ENCODE assay signal across 10 cellular contexts in genomic region chr11:66595245-66595904, GRCh38. TPM values are rescaled to one million over a fixed set of nuclear protein-coding genes. Genes with fewer than 3 reads are reported as not detected.
DNase-seq lines count a peak whose midpoint lies in the region; ATAC-seq, FAIRE-seq and TF ChIP-seq lines count a peak whose summit lies in the region.
"Had no signal": no experiment of that assay in that cellular context is flagged by ENCODE, and none has a peak within 500 bp of the region (broad histone marks: within the 10 kb centered on the region; RNA-seq: fewer than 3 reads in every experiment).

No MANE protein-coding gene starts in this region.

- peak overlapping the region; percentile 95 for H3K27ac Mint-ChIP-seq in memory B cell

- H3K27me3 Mint-ChIP-seq in memory B cell: no peaks in the 10 kb centered on the region

- H3K4me3 ChIP-seq in AG04450 (ENCODE audit: low read depth, low read length) (peak overlapping the region; percentile 27), adrenal gland (no peak overlapping the region)
- peak overlapping the region; percentile 13 for H3K4me3 ChIP-seq in Jurkat, Clone E6-1 (ENCODE audit: low read length)
- H3K4me3 ChIP-seq: SJSA1 had no signal

- H3K4me3 Mint-ChIP-seq in memory B cell: peak overlapping the region; percentile 56

- no peak for FAIRE-seq in GM19239 (lab: Jason Lieb, UNC)

- H3K4me1 Mint-ChIP-seq in memory B cell: peaks cover 23% of the 10 kb centered on the region

- H3K27me3 ChIP-seq in AG04450 (ENCODE audit: control insufficient read depth, insufficient read depth, low read length) (peaks cover 3% of the 10 kb centered on the region), adrenal gland (no peaks in the 10 kb centered on the region)
- H3K27me3 ChIP-seq: SJSA1 had no signal

- CTCF ChIA-PET in AG04450 (lab: Charles Lee): interaction anchor here (1.0 kb wide), 1 partner anchor 16 kb away, joined by 4 read pairs; no protein-coding TSS in a partner anchor

- POLR2A ChIA-PET in AG04450 (lab: Yijun Ruan, JAX): interaction anchor here (0.8 to 1.5 kb wide), 3 partner anchors 11 to 43 kb away, joined by 3 to 7 read pairs (median 6); partner anchors contain the start of genes RBM14 and RBM4

- TF ChIP-seq CTCF in AG04450 (IDR thresholded peaks at IDR 0.05; ENCODE audit: low read depth, low read length) (no peak), adrenal gland (IDR thresholded peaks at IDR 0.05) (no peak)

- no peaks in the 10 kb centered on the region for H3K9me3 Mint-ChIP-seq in memory B cell

- H3K4me1 ChIP-seq in adrenal gland (replicated peaks in 1 of 2): peaks cover 27 to 35% of the 10 kb centered on the region in 2 donors

- no peak for ATAC-seq in memory B cell (ENCODE audit: low read depth)

- H3K27ac ChIP-seq in AG04450 (ENCODE audit: low read depth, low read length) (peak overlapping the region; percentile 73), adrenal gland (peak overlapping the region in 2 of 5 donors; percentile 33 to 52)
- H3K27ac ChIP-seq: epithelial cell of prostate, SJSA1 had no signal

- no peaks in the 10 kb centered on the region for H3K36me3 Mint-ChIP-seq in memory B cell

- DNase-seq in AG04450 (ENCODE audit: low read depth, low spot score): no peak
- no peak for DNase-seq in Jurkat, Clone E6-1 (ENCODE audit: low read depth, low spot score)
- DNase-seq in adrenal gland: peak in 4 of 7 donors; percentile 38 to 72 (median 52)
- no peak for DNase-seq in memory B cell (ENCODE audit: low spot score in 2 of 2)
- DNase-seq in GM19239 (ENCODE audit: insufficient read length, low spot score): no peak
- no peak for DNase-seq in SW480 (ENCODE audit: low spot score)
- DNase-seq in middle frontal gyrus (ENCODE audit: extremely low spot score, low spot score): no peak
- no peak for DNase-seq in GDM1 (lab: John Stamatoyannopoulos, UW)

- H3K9me3 ChIP-seq in AG04450 (ENCODE audit: control insufficient read depth, insufficient read depth, low read length) (peaks cover 20% of the 10 kb centered on the region), adrenal gland (replicated peaks in 1 of 3) (no peaks in the 10 kb centered on the region)
- H3K9me3 ChIP-seq: SJSA1 had no signal

- intact Hi-C loops in adrenal gland (cut with DNase I): no loop called here

- 43 to 60% (median 55%) methylated on average over 5 of the region's 5 CpGs for WGBS in adrenal gland, 4 donors

- H3K36me3 ChIP-seq in adrenal gland (replicated peaks in 1 of 2): peaks cover 0 to 11% of the 10 kb centered on the region in 2 donors

- no peak for TF ChIP-seq POLR2A in adrenal gland (IDR thresholded peaks at IDR 0.05)

RNA-seq across cellular contexts. Expression of gene CCS, which starts 2.4 kb away (rescaled TPM):
- polyA plus RNA-seq in AG04450 (2011; rRNA removed) (26.7 and 30.3 TPM in 2 replicates), adrenal gland (100 to 1,000 TPM in 2 of 3 donors, 10 to 100 TPM in 1; 22.7 to 204 (median 188) TPM)
- 31.1 and 35.4 TPM in 2 replicates for polyA minus RNA-seq in AG04450 (2011; rRNA and poly(A)+ RNA removed)
- polyA plus RNA-seq in Jurkat, Clone E6-1 (2012; ENCODE audit: insufficient read depth, insufficient read length): 30.8 TPM
- total RNA-seq in adrenal gland: 10 to 100 TPM; 21.9 to 76.3 (median 43.1) TPM

RNA-seq across cellular contexts. Expression of gene CCDC87, which starts 2.5 kb away (rescaled TPM):
- 0.11 and 0.19 TPM in 2 replicates for polyA plus RNA-seq in AG04450 (2011; rRNA removed)
- 0.23 TPM in 1 of 2 replicates, not detected in the other for polyA minus RNA-seq in AG04450 (2011; rRNA and poly(A)+ RNA removed)
- 0.69 TPM for polyA plus RNA-seq in Jurkat, Clone E6-1 (2012; ENCODE audit: insufficient read depth, insufficient read length)
- under 1 TPM; 0.30 to 0.84 (median 0.47) TPM for total RNA-seq in adrenal gland
- polyA plus RNA-seq in adrenal gland: under 1 TPM; 0.13 to 0.90 (median 0.24) TPM

RNA-seq across cellular contexts. Expression of gene RBM14, which starts 21.1 kb away (rescaled TPM):
- polyA plus RNA-seq in AG04450 (2011; rRNA removed): 21.4 and 25.0 TPM in 2 replicates
- 20.6 and 22.4 TPM in 2 replicates for polyA minus RNA-seq in AG04450 (2011; rRNA and poly(A)+ RNA removed)
- 83.2 TPM for polyA plus RNA-seq in Jurkat, Clone E6-1 (2012; ENCODE audit: insufficient read depth, insufficient read length)
- total RNA-seq in adrenal gland: 100 to 1,000 TPM in 1 of 8 donors, 10 to 100 TPM in 7; 32.3 to 106 (median 52.7) TPM
- 10 to 100 TPM; 29.1 to 96.7 (median 39.1) TPM for polyA plus RNA-seq in adrenal gland

RNA-seq across cellular contexts. Expression of gene CTSF, which starts 27.0 kb away (rescaled TPM):
- polyA plus RNA-seq in AG04450 (2011; rRNA removed) (24.3 and 28.1 TPM in 2 replicates), adrenal gland (10 to 100 TPM; 37.0 to 54.6 (median 44.4) TPM)
- polyA minus RNA-seq in AG04450 (2011; rRNA and poly(A)+ RNA removed): 8.9 and 9.9 TPM in 2 replicates
- polyA plus RNA-seq in Jurkat, Clone E6-1 (2012; ENCODE audit: insufficient read depth, insufficient read length): 18.7 TPM
- total RNA-seq in adrenal gland: 100 to 1,000 TPM in 7 of 8 donors, 10 to 100 TPM in 1; 57.4 to 264 (median 197) TPM

RNA-seq across cellular contexts. Expression of gene RBM4, which starts 43.1 kb away (rescaled TPM):
- polyA plus RNA-seq in AG04450 (2011; rRNA removed) (234 and 272 TPM in 2 replicates), adrenal gland (100 to 1,000 TPM in 1 of 3 donors, 10 to 100 TPM in 2; 70.0 to 205 (median 79.4) TPM)
- polyA minus RNA-seq in AG04450 (2011; rRNA and poly(A)+ RNA removed): 167 and 183 TPM in 2 replicates
- polyA plus RNA-seq in Jurkat, Clone E6-1 (2012; ENCODE audit: insufficient read depth, insufficient read length): 213 TPM
- total RNA-seq in adrenal gland: 100 to 1,000 TPM in 6 of 8 donors, 10 to 100 TPM in 2; 89.9 to 243 (median 138) TPM

Comparison
In these comparisons a context has a peak if more than half of its experiments do, and no peak if none do; other contexts are left out.
1. DNase-seq: peak in adrenal gland (4 of 7); none in AG04450 (single experiment), Jurkat, Clone E6-1 (single experiment), memory B cell (0 of 2), GM19239 (single experiment), SW480 (single experiment), middle frontal gyrus (single experiment) and GDM1 (single experiment).
2. H3K4me3 ChIP-seq: peak in AG04450 (single experiment) and Jurkat, Clone E6-1 (single experiment); none in adrenal gland (0 of 4).